Comparison of ENCODE assay signal across 1 cellular context in the genomic region with DNA sequence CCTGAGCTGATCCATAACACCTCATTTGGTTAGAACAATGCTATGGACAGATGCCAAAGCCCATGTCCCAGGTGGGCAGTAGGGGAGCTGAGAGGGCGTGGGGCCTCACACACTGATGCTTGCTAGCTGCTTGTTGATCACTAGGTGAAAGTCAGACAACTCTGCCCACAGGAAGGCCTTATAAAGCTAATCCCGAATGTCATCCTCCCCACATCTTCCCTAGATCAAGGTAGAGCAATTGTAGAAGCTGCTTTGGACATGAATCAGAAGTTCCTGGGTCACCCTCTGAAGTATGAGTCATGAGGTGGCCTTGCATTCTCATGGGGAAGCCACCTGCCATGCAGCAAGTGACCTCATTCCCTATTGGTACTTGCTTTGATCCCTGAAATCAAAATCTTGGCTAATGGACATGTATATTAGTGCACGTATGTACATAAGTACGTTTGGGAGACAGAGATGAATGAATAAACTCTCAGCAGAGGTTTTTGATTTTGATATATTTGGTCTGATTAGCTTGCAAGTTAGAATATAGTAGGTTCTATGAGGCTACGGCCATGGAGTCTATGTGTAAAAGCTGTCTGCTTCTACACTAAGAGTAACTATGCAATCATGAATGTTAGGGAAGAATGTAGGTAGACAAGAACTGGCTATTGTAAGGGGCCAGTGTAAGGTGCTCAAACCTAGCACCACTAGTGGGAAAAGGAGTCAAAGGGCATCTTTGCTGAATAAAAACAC.
TF ChIP-seq lines count a peak whose summit lies in the region.

No MANE protein-coding gene starts in this region.

TF ChIP-seq in HepG2, 621 proteins besides CTCF, POLR2A, EP300 and RAD21 (continued from another document and continues in another):
- TF ChIP-seq ZSCAN9 (CRISPR knock-in tag; IDR thresholded peaks at IDR 0.05; ENCODE audit: borderline replicate concordance) = no peak
- no peak for TF ChIP-seq SYNCRIP (IDR thresholded peaks at IDR 0.05; ENCODE audit: insufficient read depth, low read depth, low read length)
- TF ChIP-seq, protein P1, sequence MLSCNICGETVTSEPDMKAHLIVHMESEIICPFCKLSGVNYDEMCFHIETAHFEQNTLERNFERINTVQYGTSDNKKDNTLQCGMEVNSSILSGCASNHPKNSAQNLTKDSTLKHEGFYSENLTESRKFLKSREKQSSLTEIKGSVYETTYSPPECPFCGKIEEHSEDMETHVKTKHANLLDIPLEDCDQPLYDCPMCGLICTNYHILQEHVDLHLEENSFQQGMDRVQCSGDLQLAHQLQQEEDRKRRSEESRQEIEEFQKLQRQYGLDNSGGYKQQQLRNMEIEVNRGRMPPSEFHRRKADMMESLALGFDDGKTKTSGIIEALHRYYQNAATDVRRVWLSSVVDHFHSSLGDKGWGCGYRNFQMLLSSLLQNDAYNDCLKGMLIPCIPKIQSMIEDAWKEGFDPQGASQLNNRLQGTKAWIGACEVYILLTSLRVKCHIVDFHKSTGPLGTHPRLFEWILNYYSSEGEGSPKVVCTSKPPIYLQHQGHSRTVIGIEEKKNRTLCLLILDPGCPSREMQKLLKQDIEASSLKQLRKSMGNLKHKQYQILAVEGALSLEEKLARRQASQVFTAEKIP (CRISPR knock-in tag; IDR thresholded peaks at IDR 0.05; ENCODE audit: borderline replicate concordance) = no peak
- TF ChIP-seq ZNF589 (CRISPR knock-in tag; conservative IDR thresholded peaks at IDR 0.05) = no peak
- TF ChIP-seq ZNF256 (CRISPR knock-in tag; conservative IDR thresholded peaks at IDR 0.05) = no peak
- TF ChIP-seq, protein P2, sequence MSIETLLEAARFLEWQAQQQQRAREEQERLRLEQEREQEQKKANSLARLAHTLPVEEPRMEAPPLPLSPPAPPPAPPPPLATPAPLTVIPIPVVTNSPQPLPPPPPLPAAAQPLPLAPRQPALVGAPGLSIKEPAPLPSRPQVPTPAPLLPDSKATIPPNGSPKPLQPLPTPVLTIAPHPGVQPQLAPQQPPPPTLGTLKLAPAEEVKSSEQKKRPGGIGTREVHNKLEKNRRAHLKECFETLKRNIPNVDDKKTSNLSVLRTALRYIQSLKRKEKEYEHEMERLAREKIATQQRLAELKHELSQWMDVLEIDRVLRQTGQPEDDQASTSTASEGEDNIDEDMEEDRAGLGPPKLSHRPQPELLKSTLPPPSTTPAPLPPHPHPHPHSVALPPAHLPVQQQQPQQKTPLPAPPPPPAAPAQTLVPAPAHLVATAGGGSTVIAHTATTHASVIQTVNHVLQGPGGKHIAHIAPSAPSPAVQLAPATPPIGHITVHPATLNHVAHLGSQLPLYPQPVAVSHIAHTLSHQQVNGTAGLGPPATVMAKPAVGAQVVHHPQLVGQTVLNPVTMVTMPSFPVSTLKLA (IDR thresholded peaks at IDR 0.05) = no peak
- no peak for TF ChIP-seq ZNF484 (CRISPR knock-in tag; IDR thresholded peaks at IDR 0.05; ENCODE audit: borderline replicate concordance, low read depth)
- TF ChIP-seq KLF16 (CRISPR knock-in tag; IDR thresholded peaks at IDR 0.05) = no peak
- no peak for TF ChIP-seq IRF1 (CRISPR knock-in tag; IDR thresholded peaks at IDR 0.05; ENCODE audit: low read depth)
- no peak for TF ChIP-seq CC2D1A (CRISPR knock-in tag; IDR thresholded peaks at IDR 0.05)
- 0 out of 2 replicates have a peak, but pooled peaks have one; percentile 7 for TF ChIP-seq ZNF878 (CRISPR knock-in tag; IDR thresholded peaks at IDR 0.05)
- TF ChIP-seq GABPB1 (CRISPR knock-in tag; IDR thresholded peaks at IDR 0.05) = no peak
- no peak for TF ChIP-seq EEA1 (CRISPR knock-in tag; IDR thresholded peaks at IDR 0.05; ENCODE audit: borderline replicate concordance)
- peak; percentile 46; the same call in 1 of the 2 replicates for TF ChIP-seq ZNF142 (CRISPR knock-in tag; IDR thresholded peaks at IDR 0.05)
- TF ChIP-seq, protein P3, sequence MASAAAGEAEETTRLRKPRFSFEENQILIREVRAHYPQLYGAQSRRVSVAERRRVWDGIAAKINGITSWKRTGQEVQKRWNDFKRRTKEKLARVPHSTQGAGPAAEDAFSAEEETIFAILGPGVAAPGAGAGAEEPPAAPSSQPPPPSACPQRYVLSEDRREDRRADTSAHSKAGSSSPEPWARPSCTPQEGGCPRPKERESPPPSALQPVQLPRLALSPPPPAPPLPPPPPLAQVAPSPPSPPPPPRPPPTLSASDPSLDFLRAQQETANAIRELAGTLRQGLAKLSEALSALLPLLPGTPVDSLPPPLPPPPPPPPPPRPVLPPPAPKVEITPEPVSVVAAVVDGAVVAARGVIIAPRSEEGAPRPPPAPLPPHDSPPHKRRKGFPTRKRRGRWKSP (CRISPR knock-in tag; IDR thresholded peaks at IDR 0.05) = no peak
- no peak for TF ChIP-seq AKAP8 (CRISPR knock-in tag; IDR thresholded peaks at IDR 0.05)
- TF ChIP-seq, protein P4, sequence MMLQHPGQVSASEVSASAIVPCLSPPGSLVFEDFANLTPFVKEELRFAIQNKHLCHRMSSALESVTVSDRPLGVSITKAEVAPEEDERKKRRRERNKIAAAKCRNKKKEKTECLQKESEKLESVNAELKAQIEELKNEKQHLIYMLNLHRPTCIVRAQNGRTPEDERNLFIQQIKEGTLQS (CRISPR knock-in tag; IDR thresholded peaks at IDR 0.05) = peak; percentile 85
- no peak for TF ChIP-seq SMAD9 (CRISPR knock-in tag; IDR thresholded peaks at IDR 0.05)
- no peak for TF ChIP-seq ZSCAN22 (CRISPR knock-in tag; IDR thresholded peaks at IDR 0.05)
- no peak for TF ChIP-seq KDM3A (CRISPR knock-in tag; IDR thresholded peaks at IDR 0.05; ENCODE audit: low read depth)
- 0 out of 2 replicates have a peak, but pooled peaks have one; percentile 33 for TF ChIP-seq PITX1 (CRISPR knock-in tag; IDR thresholded peaks at IDR 0.05)
- peak; percentile 67; the same call in 1 of the 2 replicates for TF ChIP-seq ETV5 (CRISPR knock-in tag; IDR thresholded peaks at IDR 0.05; ENCODE audit: borderline replicate concordance)
- no peak for TF ChIP-seq THAP9 (CRISPR knock-in tag; IDR thresholded peaks at IDR 0.05; ENCODE audit: borderline replicate concordance)
- TF ChIP-seq JUND (CRISPR knock-in tag; IDR thresholded peaks at IDR 0.05) = peak; percentile 91
- TF ChIP-seq MIER2 (CRISPR knock-in tag; IDR thresholded peaks at IDR 0.05) = no peak
- TF ChIP-seq ATF7 (IDR thresholded peaks at IDR 0.05) = peak; percentile 52; the same call in 1 of the 2 replicates
- peak; percentile 45; the same call in 1 of the 2 replicates for TF ChIP-seq ATF7 (CRISPR knock-in tag; IDR thresholded peaks at IDR 0.05)
- no peak for TF ChIP-seq TRAFD1 (CRISPR knock-in tag; IDR thresholded peaks at IDR 0.05; ENCODE audit: borderline replicate concordance)
- TF ChIP-seq NFE2L1 (CRISPR knock-in tag; IDR thresholded peaks at IDR 0.05; ENCODE audit: borderline replicate concordance) = no peak
- no peak for TF ChIP-seq RELA (CRISPR knock-in tag; IDR thresholded peaks at IDR 0.05)
- TF ChIP-seq RBM39 (IDR thresholded peaks at IDR 0.05; ENCODE audit: low read depth, low read length, poor library complexity, severe bottlenecking) = no peak
- peak in 1 of 2 experiments; percentile 57; a peak in 1 of 4 replicates for TF ChIP-seq ATF4 (CRISPR knock-in tag; IDR thresholded peaks at IDR 0.05)
- TF ChIP-seq NCOR1 (IDR thresholded peaks at IDR 0.05; ENCODE audit: borderline replicate concordance, low read length) = no peak; the same call in 1 of the 2 replicates
- no peak for TF ChIP-seq CBFB (CRISPR knock-in tag; IDR thresholded peaks at IDR 0.05)
- TF ChIP-seq ZFX (CRISPR knock-in tag; IDR thresholded peaks at IDR 0.05; ENCODE audit: low read depth) = peak; percentile 8
- TF ChIP-seq ZNF362 (CRISPR knock-in tag; IDR thresholded peaks at IDR 0.05; ENCODE audit: borderline replicate concordance) = no peak
- TF ChIP-seq TAF15 (IDR thresholded peaks at IDR 0.05; ENCODE audit: low read depth, low read length, poor library complexity, severe bottlenecking) = no peak
- no peak for TF ChIP-seq ZNF746 (CRISPR knock-in tag; IDR thresholded peaks at IDR 0.05)
- no peak for TF ChIP-seq HIVEP1 (CRISPR knock-in tag; IDR thresholded peaks at IDR 0.05)
- TF ChIP-seq XRCC5 (optimal IDR thresholded peaks at IDR 0.05; ENCODE audit: low read length) = no peak
- no peak for TF ChIP-seq ZFP36L1 (CRISPR knock-in tag; IDR thresholded peaks at IDR 0.05)
- no peak for TF ChIP-seq ZNF552 (CRISPR knock-in tag; IDR thresholded peaks at IDR 0.05; ENCODE audit: borderline replicate concordance)
